ENCODE assay signal across 17 cellular contexts in genomic region chr2:174939046-174939445, GRCh38.
DNase-seq lines count a peak whose midpoint lies in the region; ATAC-seq and TF ChIP-seq lines count a peak whose summit lies in the region.
"Had no signal": no experiment of that assay in that cellular context is flagged by ENCODE, and none has a peak within 500 bp of the region (broad histone marks: within the 10 kb centered on the region; RNA-seq: fewer than 3 reads in every experiment).

No MANE protein-coding gene starts in this region.

- no peaks in the 10 kb centered on the region for H3K27me3 ChIP-seq in ACC112 (ENCODE audit: insufficient read depth, low read length)
- no peaks in the 10 kb centered on the region for H3K27me3 ChIP-seq in SK-N-SH (ENCODE audit: insufficient read depth)
- H3K27me3 ChIP-seq: heart left ventricle, MG63, upper lobe of right lung had no signal

- H3K9me3 ChIP-seq in SK-N-SH = no peaks in the 10 kb centered on the region; the same call in 1 of the 2 replicates
- H3K9me3 ChIP-seq: heart left ventricle, MG63, upper lobe of right lung had no signal

- 12% methylated on average over 1 of the region's 1 CpG for WGBS in SK-N-SH (ENCODE audit: low lambda C conversion rate)

- no peak for TF ChIP-seq CTCF in SK-N-SH (IDR thresholded peaks at IDR 0.05)
- no peak for TF ChIP-seq CTCF in fibroblast of mammary gland (conservative IDR thresholded peaks at IDR 0.05; ENCODE audit: control insufficient read depth, insufficient read depth, low read depth, low read length)

- H3K36me3 ChIP-seq in ACC112 (ENCODE audit: insufficient read depth, low read length) = no peaks in the 10 kb centered on the region
- H3K36me3 ChIP-seq in SK-N-SH (replicated peaks in 1 of 2; ENCODE audit: control insufficient read depth in 1 of 2, insufficient read depth in 2 of 2, low read length in 1 of 2) = peaks cover 0 to 11% of the 10 kb centered on the region in 2 experiments
- H3K36me3 ChIP-seq: MG63, upper lobe of right lung had no signal

- H2AFZ ChIP-seq in ACC112 (ENCODE audit: low read length, unreplicated experiment) (peak overlapping the region; percentile 94), SK-N-SH (ENCODE audit: low read depth) (peak overlapping the region; percentile 32; the same call in 1 of the 2 replicates)

- H3F3A ChIP-seq in SK-N-SH (replicated peaks; ENCODE audit: insufficient read depth) = peaks cover 9% of the 10 kb centered on the region

- H3K4me3 ChIP-seq in ACC112 (ENCODE audit: low read depth, low read length) (peak overlapping the region; percentile 38), SK-N-SH (ENCODE audit: low read depth in 2 of 2, low read length in 1 of 2) (0 out of 4 replicates have a peak overlapping the region, but pooled peaks of 1 of the 2 experiments have one; percentile 25), fibroblast of mammary gland (ENCODE audit: control insufficient read depth, low read depth, low read length) (no peak overlapping the region)
- H3K4me3 ChIP-seq: heart left ventricle, MG63, upper lobe of right lung had no signal

- DNase-seq in HS-5 (ENCODE audit: low read depth) (peak; percentile 49), SK-N-SH (no peak), fibroblast of mammary gland (ENCODE audit: low read depth) (peak; percentile 79), ecto neural progenitor cell (ENCODE audit: low spot score) (no peak)
- DNase-seq: activated CD4-positive, alpha-beta T cell treated with anti-CD3 and anti-CD28 coated beads for 1 hour; activated T-cell treated with anti-CD3 and anti-CD28 coated beads, Interleukin-2, amount 50 U/mL, for 4 hours; effector CD4-positive, alpha-beta T cell; heart left ventricle; left cardiac atrium; MG63; NCI-H2227 treated with DMSO at 0.1 percent for 48 hours; stimulated activated CD4-positive, alpha-beta T cell treated with anti-CD3 and anti-CD28 coated beads, Interleukin-1b, Interleukin-23, amount 100 ng/mL, for 48 hours; upper lobe of right lung had no signal

- H3K79me2 ChIP-seq in ACC112 (ENCODE audit: control insufficient read depth, insufficient read depth, low read length, unreplicated experiment) (no peaks in the 10 kb centered on the region), SK-N-SH (ENCODE audit: insufficient read depth) (no peaks in the 10 kb centered on the region)

- POLR2A ChIA-PET in SK-N-SH (lab: Yijun Ruan, JAX) = no interaction called here

- ATAC-seq in GM21423 (IDR thresholded peaks at IDR 0.05; ENCODE audit: unreplicated experiment) = no peak
- no peak for ATAC-seq in HG02884 (IDR thresholded peaks at IDR 0.05; ENCODE audit: unreplicated experiment)
- no peak for ATAC-seq in HG03442 (IDR thresholded peaks at IDR 0.05; ENCODE audit: unreplicated experiment)
- ATAC-seq: activated T-cell treated with anti-CD3 and anti-CD28 coated beads, Interleukin-2, amount 50 U/mL, for 4 hours; heart left ventricle; left cardiac atrium; upper lobe of right lung had no signal

- no peaks in the 10 kb centered on the region for H3K9me2 ChIP-seq in SK-N-SH

- no peaks in the 10 kb centered on the region for H4K20me1 ChIP-seq in SK-N-SH (ENCODE audit: insufficient read depth)

- no peak for TF ChIP-seq EP300 in SK-N-SH (IDR thresholded peaks at IDR 0.05; ENCODE audit: borderline replicate concordance in 1 of 2, low read depth in 1 of 2, low read length in 1 of 2)

- CTCF ChIA-PET in SK-N-SH (lab: Yijun Ruan, JAX) = interaction anchor here (1.3 to 1.8 kb wide), 3 partner anchors 8 to 190 kb away, joined by 3 to 7 read pairs (median 4); no protein-coding TSS in a partner anchor

- no peak overlapping the region for H3K27ac ChIP-seq in ACC112 (ENCODE audit: low read depth, low read length)
- H3K27ac ChIP-seq in SK-N-SH (ENCODE audit: low read depth in 2 of 2, low read length in 1 of 2) = peak overlapping the region; percentile 20 to 60; a peak in 3 of 4 replicates
- H3K27ac ChIP-seq: heart left ventricle, upper lobe of right lung had no signal

- H3K4me1 ChIP-seq in ACC112 (ENCODE audit: control insufficient read depth, insufficient read depth, low read length, unreplicated experiment) (peaks cover 6% of the 10 kb centered on the region), SK-N-SH (ENCODE audit: control insufficient read depth in 1 of 2, insufficient read depth in 2 of 2, low read depth in 1 of 2, low read length in 1 of 2) (peaks cover 0 to 9% of the 10 kb centered on the region in 2 experiments; a peak in 2 of 4 replicates)
- H3K4me1 ChIP-seq: heart left ventricle, upper lobe of right lung had no signal

- peak overlapping the region; percentile 67; the same call in 1 of the 2 replicates for H3K4me2 ChIP-seq in SK-N-SH

- peak overlapping the region; percentile 40; the same call in 1 of the 2 replicates for H3K9ac ChIP-seq in SK-N-SH

- no peak for TF ChIP-seq RAD21 in SK-N-SH (IDR thresholded peaks at IDR 0.05; ENCODE audit: low read length)

TF ChIP-seq in SK-N-SH, 30 proteins besides CTCF, POLR2A, EP300 and RAD21:
- TF ChIP-seq TCF12 (IDR thresholded peaks at IDR 0.05) (peak; percentile 31; the same call in 1 of the 2 replicates), JUND (IDR thresholded peaks at IDR 0.05) (peak; percentile 54), TAF1 (IDR thresholded peaks at IDR 0.05; ENCODE audit: borderline replicate concordance, low read depth, low read length) (no peak), MEF2A (IDR thresholded peaks at IDR 0.05; ENCODE audit: borderline replicate concordance, low read depth) (no peak), RFX5 (IDR thresholded peaks at IDR 0.05; ENCODE audit: low read length) (no peak), FOSL2 (IDR thresholded peaks at IDR 0.05; ENCODE audit: borderline replicate concordance, low read depth) (peak; percentile 69), ELF1 (IDR thresholded peaks at IDR 0.05) (no peak), SIN3A (IDR thresholded peaks at IDR 0.05; ENCODE audit: borderline replicate concordance, low read depth, low read length) (no peak), NFIC (IDR thresholded peaks at IDR 0.05; ENCODE audit: borderline replicate concordance) (no peak), FOXJ3 (CRISPR knock-in tag; IDR thresholded peaks at IDR 0.05) (no peak), YY1 (IDR thresholded peaks at IDR 0.05; ENCODE audit: low read depth) (no peak), PBX3 (IDR thresholded peaks at IDR 0.05) (peak; percentile 80)
- TF ChIP-seq, protein P1, sequence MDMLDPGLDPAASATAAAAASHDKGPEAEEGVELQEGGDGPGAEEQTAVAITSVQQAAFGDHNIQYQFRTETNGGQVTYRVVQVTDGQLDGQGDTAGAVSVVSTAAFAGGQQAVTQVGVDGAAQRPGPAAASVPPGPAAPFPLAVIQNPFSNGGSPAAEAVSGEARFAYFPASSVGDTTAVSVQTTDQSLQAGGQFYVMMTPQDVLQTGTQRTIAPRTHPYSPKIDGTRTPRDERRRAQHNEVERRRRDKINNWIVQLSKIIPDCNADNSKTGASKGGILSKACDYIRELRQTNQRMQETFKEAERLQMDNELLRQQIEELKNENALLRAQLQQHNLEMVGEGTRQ (IDR thresholded peaks at IDR 0.05; ENCODE audit: borderline replicate concordance, low read depth, low read length) = no peak

Comparison
In these comparisons a context has a peak if more than half of its experiments do, and no peak if none do; other contexts are left out.
1. DNase-seq: peak in HS-5 (single experiment) and fibroblast of mammary gland (single experiment); none in SK-N-SH (single experiment) and ecto neural progenitor cell (single experiment).